In genomic region chr1:157289424-157290105, GRCh38 we compare ENCODE assay signal across 2 cellular contexts.
TF ChIP-seq lines count a peak whose summit lies in the region.

No MANE protein-coding gene starts in this region.

TF ChIP-seq in K562, 482 proteins besides CTCF, POLR2A, EP300 and RAD21:
- TF ChIP-seq MAX (CRISPR knock-in tag; IDR thresholded peaks at IDR 0.05) (0 out of 2 replicates have a peak, but pooled peaks have one; percentile 25), RBM15 (IDR thresholded peaks at IDR 0.05; ENCODE audit: insufficient read depth, low read length) (no peak), E2F6 (IDR thresholded peaks at IDR 0.05; ENCODE audit: borderline replicate concordance in 1 of 2, extremely low read depth in 1 of 2, insufficient read depth in 1 of 2, insufficient read length in 1 of 2, low read depth in 1 of 2, low read length in 1 of 2, poor library complexity in 1 of 2, severe bottlenecking in 1 of 2) (peak in 1 of 2 experiments; percentile 7), POLR2AphosphoS2 (IDR thresholded peaks at IDR 0.05; ENCODE audit: low read length) (no peak), SMAD3 (CRISPR knock-in tag; conservative IDR thresholded peaks at IDR 0.05) (no peak), ARID3A (IDR thresholded peaks at IDR 0.05; ENCODE audit: borderline replicate concordance, low read depth, low read length) (no peak), MGA (IDR thresholded peaks at IDR 0.05) (peak; percentile 35; the same call in 1 of the 2 replicates)
TF ChIP-seq in K562: peak in this region for 3.

TF ChIP-seq in H1, 55 proteins besides CTCF, POLR2A, EP300 and RAD21:
- TF ChIP-seq KDM1A (IDR thresholded peaks at IDR 0.05; ENCODE audit: borderline replicate concordance, low read length): no peak
- TF ChIP-seq TCF12 (IDR thresholded peaks at IDR 0.05; ENCODE audit: low read depth, low read length): no peak
TF ChIP-seq in H1: peak in this region for 0.
